ENCODE assay signal across 15 cellular contexts in genomic region chr5:40775846-40776657, GRCh38. TPM values are rescaled to one million over a fixed set of nuclear protein-coding genes. Genes with fewer than 3 reads are reported as not detected.
DNase-seq lines count a peak whose midpoint lies in the region; ATAC-seq and TF ChIP-seq lines count a peak whose summit lies in the region.
"Had no signal": no experiment of that assay in that cellular context is flagged by ENCODE, and none has a peak within 500 bp of the region (broad histone marks: within the 10 kb centered on the region; RNA-seq: fewer than 3 reads in every experiment).

No MANE protein-coding gene starts in this region.

- peak overlapping the region; percentile 35 for H3K27ac Mint-ChIP-seq in activated naive CD8-positive, alpha-beta T cell treated with anti-CD3 and anti-CD28 coated beads, Interleukin-2, amount 10 ng/mL, durations not matched to agents 7 days and 5 days
- peak overlapping the region in 7 of 9 donors; percentile 1 to 69 (median 13) for H3K27ac Mint-ChIP-seq in naive thymus-derived CD4-positive, alpha-beta T cell

- intact Hi-C loops in naive thymus-derived CD4-positive, alpha-beta T cell (cut with micrococcal nuclease): no loop called here

- H3K9ac ChIP-seq in Loucy (ENCODE audit: low read depth, low read length, poor library complexity, severe bottlenecking): no peak overlapping the region

- POLR2A ChIA-PET in activated naive CD8-positive, alpha-beta T cell treated with anti-CD3 and anti-CD28 coated beads, Interleukin-2, amount 10 ng/mL, durations not matched to agents 7 days and 5 days (lab: Charles Lee): interaction anchor here (0.6 to 1.4 kb wide), 2 partner anchors 11 to 50 kb away, joined by 3 read pairs; no protein-coding TSS in a partner anchor
- POLR2A ChIA-PET in naive thymus-derived CD4-positive, alpha-beta T cell (lab: Charles Lee): interaction anchor here (1.0 kb wide), 1 partner anchor 12 kb away, joined by 6 read pairs; no protein-coding TSS in a partner anchor

- no peak overlapping the region for H2AFZ ChIP-seq in Loucy (ENCODE audit: low read length)

- TF ChIP-seq CTCF in Loucy (conservative IDR thresholded peaks at IDR 0.05; ENCODE audit: low read length): no peak
- TF ChIP-seq CTCF in right atrium auricular region (IDR thresholded peaks at IDR 0.05): no peak

- H3K4me1 ChIP-seq in Loucy (ENCODE audit: insufficient read depth, low read length, poor library complexity, severe bottlenecking): peaks cover 11% of the 10 kb centered on the region
- H3K4me1 ChIP-seq in naive thymus-derived CD4-positive, alpha-beta T cell (ENCODE audit: control insufficient read depth in 2 of 2, insufficient read depth in 2 of 2, low read length in 2 of 2): peaks cover 0 to 3% of the 10 kb centered on the region in 2 donors
- no peaks in the 10 kb centered on the region for H3K4me1 ChIP-seq in right atrium auricular region

- H3K27me3 ChIP-seq in Loucy (ENCODE audit: insufficient read depth, low read length, poor library complexity, severe bottlenecking): no peaks in the 10 kb centered on the region
- H3K27me3 ChIP-seq in naive thymus-derived CD4-positive, alpha-beta T cell (ENCODE audit: control insufficient read depth in 2 of 2, insufficient read depth in 2 of 2, low read length in 2 of 2): no peaks in the 10 kb centered on the region
- no peaks in the 10 kb centered on the region for H3K27me3 ChIP-seq in right atrium auricular region

- no peak overlapping the region for H3K27ac ChIP-seq in naive thymus-derived CD4-positive, alpha-beta T cell (ENCODE audit: low read depth, low read length)
- no peak overlapping the region for H3K27ac ChIP-seq in right atrium auricular region

- DNase-seq in EL (peak; percentile 12), NCI-H226 (no peak), right atrium auricular region (ENCODE audit: low spot score) (no peak)
- no peak for DNase-seq in activated naive CD8-positive, alpha-beta T cell treated with anti-CD3 and anti-CD28 coated beads, Interleukin-2, amount 10 ng/mL, durations not matched to agents 7 days and 5 days
- no peak for DNase-seq in naive thymus-derived CD4-positive, alpha-beta T cell
- DNase-seq: activated gamma-delta T cell, C1 segment of cervical spinal cord, caudate nucleus, erythroblast, midbrain, NCI-H1417 treated with DMSO at 0.1 percent for 48 hours, NCI-H774 had no signal

- H4K20me1 ChIP-seq in Loucy (ENCODE audit: insufficient read depth, low read length, poor library complexity, severe bottlenecking): peaks cover 26% of the 10 kb centered on the region

- peaks cover 9% of the 10 kb centered on the region for H3K4me1 Mint-ChIP-seq in activated naive CD8-positive, alpha-beta T cell treated with anti-CD3 and anti-CD28 coated beads, Interleukin-2, amount 10 ng/mL, durations not matched to agents 7 days and 5 days
- H3K4me1 Mint-ChIP-seq in naive thymus-derived CD4-positive, alpha-beta T cell: peaks cover 8 to 27% (median 21%) of the 10 kb centered on the region in 7 donors

- H3K9me3 ChIP-seq in Loucy (ENCODE audit: insufficient read depth, low read depth, low read length): no peaks in the 10 kb centered on the region
- H3K9me3 ChIP-seq in naive thymus-derived CD4-positive, alpha-beta T cell (ENCODE audit: control insufficient read depth in 2 of 3, low read length in 3 of 3): no peaks in the 10 kb centered on the region
- H3K9me3 ChIP-seq in right atrium auricular region: no peaks in the 10 kb centered on the region

- H3K36me3 ChIP-seq in Loucy (ENCODE audit: insufficient read depth, low read length): peaks cover 57% of the 10 kb centered on the region
- H3K36me3 ChIP-seq in naive thymus-derived CD4-positive, alpha-beta T cell (ENCODE audit: control insufficient read depth in 2 of 3, insufficient read depth in 3 of 3, low read length in 3 of 3): peaks cover 6 to 45% (median 8%) of the 10 kb centered on the region in 3 experiments
- peaks cover 48% of the 10 kb centered on the region for H3K36me3 ChIP-seq in right atrium auricular region

- ATAC-seq in activated naive CD8-positive, alpha-beta T cell treated with anti-CD3 and anti-CD28 coated beads, Interleukin-2, amount 10 ng/mL, durations not matched to agents 7 days and 5 days (ENCODE audit: low read depth): no peak
- no peak for ATAC-seq in naive thymus-derived CD4-positive, alpha-beta T cell
- no peak for ATAC-seq in GM21528 (IDR thresholded peaks at IDR 0.05; ENCODE audit: low FRiP score, unreplicated experiment)
- no peak for ATAC-seq in HG02970 (IDR thresholded peaks at IDR 0.05; ENCODE audit: low FRiP score, unreplicated experiment)

- H3K4me3 ChIP-seq in Loucy (ENCODE audit: low read length, poor library complexity, severe bottlenecking): no peak overlapping the region
- no peak overlapping the region for H3K4me3 ChIP-seq in naive thymus-derived CD4-positive, alpha-beta T cell (ENCODE audit: low read length)
- no peak overlapping the region for H3K4me3 ChIP-seq in right atrium auricular region

- no peaks in the 10 kb centered on the region for H3K9me3 Mint-ChIP-seq in activated naive CD8-positive, alpha-beta T cell treated with anti-CD3 and anti-CD28 coated beads, Interleukin-2, amount 10 ng/mL, durations not matched to agents 7 days and 5 days
- peaks cover 0 to 2% (median 0%) of the 10 kb centered on the region in 11 donors for H3K9me3 Mint-ChIP-seq in naive thymus-derived CD4-positive, alpha-beta T cell

- peaks cover 14% of the 10 kb centered on the region for H3K36me3 Mint-ChIP-seq in activated naive CD8-positive, alpha-beta T cell treated with anti-CD3 and anti-CD28 coated beads, Interleukin-2, amount 10 ng/mL, durations not matched to agents 7 days and 5 days
- H3K36me3 Mint-ChIP-seq in naive thymus-derived CD4-positive, alpha-beta T cell: peaks cover 9 to 22% (median 18%) of the 10 kb centered on the region in 5 donors

- H3K9me2 ChIP-seq in Loucy (replicated peaks; ENCODE audit: low read depth, low read length): no peaks in the 10 kb centered on the region

- H3F3A ChIP-seq in Loucy (ENCODE audit: low read depth): no peaks in the 10 kb centered on the region

- CTCF ChIA-PET in naive thymus-derived CD4-positive, alpha-beta T cell (lab: Charles Lee): no interaction called here

- H3K79me2 ChIP-seq in Loucy (ENCODE audit: insufficient read depth, low read length): peaks cover 29% of the 10 kb centered on the region

- H3K27me3 Mint-ChIP-seq in activated naive CD8-positive, alpha-beta T cell treated with anti-CD3 and anti-CD28 coated beads, Interleukin-2, amount 10 ng/mL, durations not matched to agents 7 days and 5 days: no peaks in the 10 kb centered on the region
- H3K27me3 Mint-ChIP-seq in naive thymus-derived CD4-positive, alpha-beta T cell: no peaks in the 10 kb centered on the region

- H3K4me3 Mint-ChIP-seq in activated naive CD8-positive, alpha-beta T cell treated with anti-CD3 and anti-CD28 coated beads, Interleukin-2, amount 10 ng/mL, durations not matched to agents 7 days and 5 days: no peak overlapping the region
- no peak overlapping the region for H3K4me3 Mint-ChIP-seq in naive thymus-derived CD4-positive, alpha-beta T cell

- peak overlapping the region; percentile 14 for H3K4me2 ChIP-seq in Loucy (ENCODE audit: low read depth, low read length, poor library complexity, severe bottlenecking)

RNA-seq across cellular contexts. Expression of gene TTC33, which starts 20.3 kb away (rescaled TPM):
- 10 to 100 TPM; 12.2 to 14.8 TPM for total RNA-seq in activated naive CD8-positive, alpha-beta T cell treated with anti-CD3 and anti-CD28 coated beads, Interleukin-2, amount 10 ng/mL, durations not matched to agents 7 days and 5 days
- 10 to 100 TPM in 3 of 5 experiments, 1 to 10 TPM in 2; 7.0 to 17.2 (median 14.0) TPM for total RNA-seq in naive thymus-derived CD4-positive, alpha-beta T cell
- 10 to 100 TPM; 13.2 to 19.0 TPM for polyA plus RNA-seq in naive thymus-derived CD4-positive, alpha-beta T cell
- total RNA-seq in right atrium auricular region: 10 to 100 TPM; 10.2 to 16.7 TPM

RNA-seq across cellular contexts. Expression of gene PRKAA1, which starts 22.1 kb away (rescaled TPM):
- 10 to 100 TPM; 86.4 to 86.7 TPM for total RNA-seq in activated naive CD8-positive, alpha-beta T cell treated with anti-CD3 and anti-CD28 coated beads, Interleukin-2, amount 10 ng/mL, durations not matched to agents 7 days and 5 days
- total RNA-seq in naive thymus-derived CD4-positive, alpha-beta T cell: 100 to 1,000 TPM in 1 of 5 experiments, 10 to 100 TPM in 4; 65.5 to 103 (median 98.1) TPM
- 10 to 100 TPM; 38.3 to 49.2 TPM for polyA plus RNA-seq in naive thymus-derived CD4-positive, alpha-beta T cell
- total RNA-seq in right atrium auricular region: 10 to 100 TPM; 43.0 to 52.5 TPM

RNA-seq across cellular contexts. Expression of gene RPL37, which starts 59.0 kb away (rescaled TPM):
- 1,000 to 10,000 TPM; 1,700 to 1,758 TPM for total RNA-seq in activated naive CD8-positive, alpha-beta T cell treated with anti-CD3 and anti-CD28 coated beads, Interleukin-2, amount 10 ng/mL, durations not matched to agents 7 days and 5 days
- 1,000 to 10,000 TPM; 1,642 to 2,808 (median 2,710) TPM for total RNA-seq in naive thymus-derived CD4-positive, alpha-beta T cell
- 1,000 to 10,000 TPM; 1,657 to 2,827 TPM for polyA plus RNA-seq in naive thymus-derived CD4-positive, alpha-beta T cell
- total RNA-seq in right atrium auricular region: 10 to 100 TPM; 51.2 to 95.3 TPM

Comparison
In these comparisons a context has a peak if more than half of its experiments do, and no peak if none do; other contexts are left out.
1. RNA of gene RPL37, which starts 59.0 kb away (total RNA-seq): 1,642 to 2,808 TPM in naive thymus-derived CD4-positive, alpha-beta T cell and 1,700 to 1,758 TPM in activated naive CD8-positive, alpha-beta T cell treated with anti-CD3 and anti-CD28 coated beads, Interleukin-2, amount 10 ng/mL, durations not matched to agents 7 days and 5 days; 51.2 to 95.3 TPM in right atrium auricular region; every median in the first group is over 10 times any median in the second.